Comparison of ENCODE assay signal across 26 cellular contexts in the genomic region with DNA sequence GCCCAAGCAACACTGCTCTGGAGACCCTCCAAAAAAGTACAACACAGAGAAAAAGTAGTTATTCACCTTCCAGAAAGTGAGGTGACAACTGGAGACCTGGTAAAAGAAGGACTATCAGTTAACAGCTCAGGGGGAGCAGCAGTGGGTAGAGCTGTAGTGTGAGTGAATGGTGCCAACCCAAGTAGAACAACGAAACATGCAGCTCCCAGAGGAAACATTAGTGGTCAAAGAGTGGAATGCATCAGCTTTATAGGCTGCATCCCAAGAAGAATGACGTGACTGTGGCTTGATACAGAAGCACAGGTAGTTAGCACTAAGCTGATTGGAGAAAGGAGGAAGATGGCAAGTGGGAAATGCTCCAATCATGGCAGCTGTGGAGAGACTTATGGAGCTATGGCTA.
"Had no signal": no experiment of that assay in that cellular context is flagged by ENCODE, and none has a peak within 500 bp of the region (broad histone marks: within the 10 kb centered on the region; RNA-seq: fewer than 3 reads in every experiment).

No MANE protein-coding gene starts in this region.

- H3K4me3 ChIP-seq: coronary artery, heart right ventricle, right lobe of liver, thyroid gland, upper lobe of right lung had no signal

- H3K4me1 ChIP-seq: foreskin keratinocyte, heart right ventricle, right lobe of liver, upper lobe of right lung had no signal

- H3K27me3 ChIP-seq: brain microvascular endothelial cell, right lobe of liver, thyroid gland, upper lobe of right lung had no signal

- FAIRE-seq: astrocyte, small intestine had no signal

- H3K36me3 ChIP-seq: brain microvascular endothelial cell, heart right ventricle, neutrophil, right lobe of liver, thyroid gland, upper lobe of right lung had no signal

- DNase-seq: activated CD4-positive, alpha-beta memory T cell treated with anti-CD3 and anti-CD28 coated beads for 36 hours; activated CD4-positive, alpha-beta T cell treated with anti-CD3 and anti-CD28 coated beads, Interleukin-2, amount 10 ng/mL, durations not matched to agents 24 days and 14 days; activated gamma-delta T cell treated with Interleukin-2 at 50 U/mL for 16 hours; activated naive CD4-positive, alpha-beta T cell treated with anti-CD3 and anti-CD28 coated beads, Interleukin-2, amount 50 U/mL, for 16 hours; activated T-cell treated with anti-CD3 and anti-CD28 coated beads, Interleukin-2, amount 50 U/mL, for 4 hours; amniotic stem cell; brain microvascular endothelial cell; effector memory CD8-positive, alpha-beta T cell; foreskin keratinocyte; heart right ventricle; left cardiac atrium; left ventricle myocardium superior; naive B cell; nephron progenitor cell; right lobe of liver; small intestine; stimulated activated CD4-positive, alpha-beta T cell treated with anti-CD3 and anti-CD28 coated beads, Interleukin-1b, Interleukin-23, amount 100 ng/mL, for 48 hours; stimulated activated CD4-positive, alpha-beta T cell treated with anti-CD3 and anti-CD28 coated beads, Interleukin-4, amount 100 ng/mL, for 4 hours; stimulated activated CD8-positive, alpha-beta memory T cell treated with anti-CD3 and anti-CD28 coated beads, Interleukin-4, amount 100 ng/mL, for 48 hours; stimulated activated naive CD8-positive, alpha-beta T cell treated with anti-CD3 and anti-CD28 coated beads, Interleukin-15, amount 100 ng/mL, for 72 hours; T-helper 1 cell; thyroid gland; upper lobe of right lung had no signal

- H3K27ac ChIP-seq: brain microvascular endothelial cell, coronary artery, foreskin keratinocyte, heart right ventricle, neutrophil, right lobe of liver, thyroid gland, upper lobe of right lung had no signal

- H3K9me3 ChIP-seq: heart right ventricle, neutrophil, right lobe of liver, thyroid gland, upper lobe of right lung had no signal
